Comparison of ENCODE assay signal across 8 cellular contexts in genomic region chr3:185825639-185826481, GRCh38. TPM values are rescaled to one million over a fixed set of nuclear protein-coding genes. Genes with fewer than 3 reads are reported as not detected.
DNase-seq lines count a peak whose midpoint lies in the region; ATAC-seq and TF ChIP-seq lines count a peak whose summit lies in the region.

No MANE protein-coding gene starts in this region.

- H3K4me1 ChIP-seq in RWPE2 (ENCODE audit: insufficient read depth, poor library complexity, severe bottlenecking): peaks cover 19% of the 10 kb centered on the region

- ATAC-seq in HG03139 (IDR thresholded peaks at IDR 0.05; ENCODE audit: unreplicated experiment): peak; percentile 43
- ATAC-seq in RWPE2 (ENCODE audit: low read depth): peak; percentile 34

- H3K36me3 ChIP-seq in RWPE2 (ENCODE audit: low read depth) (peaks cover 30% of the 10 kb centered on the region), kidney epithelial cell (ENCODE audit: control insufficient read depth, insufficient read depth, low read length) (no peaks in the 10 kb centered on the region)

- peak overlapping the region; percentile 95 for H3K4me3 ChIP-seq in RWPE2 (ENCODE audit: severe bottlenecking)
- peak overlapping the region; percentile 95 for H3K4me3 ChIP-seq in kidney epithelial cell (ENCODE audit: low read depth, low read length)

- H3K27me3 ChIP-seq in RWPE2 (ENCODE audit: insufficient read depth, poor library complexity, severe bottlenecking) (no peaks in the 10 kb centered on the region), kidney epithelial cell (ENCODE audit: control insufficient read depth, insufficient read depth, low read length) (no peaks in the 10 kb centered on the region)

- DNase-seq in NCI-H748 (lab: John Stamatoyannopoulos, UW; ENCODE audit: unreplicated experiment) (peak; percentile 47), NCI-H748 treated with DMSO at 0.1 percent for 48 hours (lab: John Stamatoyannopoulos, UW) (no peak), RWPE2 (ENCODE audit: low spot score) (peak; percentile 81), T47D (ENCODE audit: low read depth in 1 of 2, low spot score in 1 of 2) (peak; percentile 41 to 59), kidney epithelial cell (ENCODE audit: low read depth) (no peak), DMS153 treated with DMSO at 0.1 percent for 48 hours (lab: John Stamatoyannopoulos, UW; ENCODE audit: unreplicated experiment) (no peak)
- DNase-seq in stimulated activated CD4-positive, alpha-beta T cell treated with anti-CD3 and anti-CD28 coated beads, Interleukin-2, amount 100 ng/mL, for 48 hours: peak; percentile 18 to 32

- H3K27ac ChIP-seq in RWPE2 (ENCODE audit: poor library complexity, severe bottlenecking): peak overlapping the region; percentile 85

- in situ Hi-C loops in T47D (cut with HindIII; ENCODE audit: low pct_unique_long_range_greater_than_20kb, low sequenced_read_pairs): no loop called here

- H3K9me3 ChIP-seq in RWPE2 (ENCODE audit: severe bottlenecking): no peaks in the 10 kb centered on the region

- peak; percentile 7 for TF ChIP-seq CTCF in RWPE2 (IDR thresholded peaks at IDR 0.05; ENCODE audit: poor library complexity, severe bottlenecking)
- TF ChIP-seq CTCF in kidney epithelial cell (IDR thresholded peaks at IDR 0.05; ENCODE audit: insufficient read depth, low read length, poor library complexity, severe bottlenecking): no peak

RNA-seq across cellular contexts. Expression of gene IGF2BP2, which starts 1.0 kb away (rescaled TPM):
- total RNA-seq in kidney epithelial cell: 68.6 and 77.0 TPM in 2 replicates

Comparison
In these comparisons a context has a peak if more than half of its experiments do, and no peak if none do; other contexts are left out.
1. DNase-seq: peak in NCI-H748 (single experiment), RWPE2 (single experiment), T47D (2 of 2) and stimulated activated CD4-positive, alpha-beta T cell treated with anti-CD3 and anti-CD28 coated beads, Interleukin-2, amount 100 ng/mL, for 48 hours (2 of 2); none in NCI-H748 treated with DMSO at 0.1 percent for 48 hours (single experiment), kidney epithelial cell (single experiment) and DMS153 treated with DMSO at 0.1 percent for 48 hours (single experiment).